17 cellular contexts compared by ENCODE assay signal in the genomic region with DNA sequence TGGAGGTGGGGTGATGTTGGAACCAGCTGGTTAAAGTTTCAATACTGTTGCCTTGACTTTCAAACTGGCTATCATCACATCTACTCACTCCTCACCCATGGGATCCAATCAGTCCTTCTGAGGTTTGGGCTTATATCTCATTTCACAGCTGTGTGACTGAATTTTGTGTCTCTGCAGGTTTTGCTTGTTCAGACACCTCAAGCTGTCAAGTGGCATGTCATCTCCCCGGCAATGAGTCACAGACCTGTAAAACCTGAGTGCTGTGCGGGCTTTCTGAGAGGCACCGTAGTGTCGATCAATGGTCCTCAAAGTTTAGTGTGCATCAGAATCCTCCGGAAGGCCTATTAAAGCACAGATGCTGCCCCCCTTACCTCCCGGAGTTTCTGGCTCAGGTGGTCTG.
DNase-seq lines count a peak whose midpoint lies in the region; FAIRE-seq and TF ChIP-seq lines count a peak whose summit lies in the region.
"Had no signal": no experiment of that assay in that cellular context is flagged by ENCODE, and none has a peak within 500 bp of the region (broad histone marks: within the 10 kb centered on the region; RNA-seq: fewer than 3 reads in every experiment).

No MANE protein-coding gene starts in this region.

- intact Hi-C loops in esophagus muscularis mucosa (cut with DNase I) = no loop called here

- no peaks in the 10 kb centered on the region for H3K27me3 ChIP-seq in bronchial epithelial cell (ENCODE audit: control insufficient read depth, insufficient read depth, low read length)
- no peaks in the 10 kb centered on the region for H3K27me3 ChIP-seq in esophagus muscularis mucosa
- H3K27me3 ChIP-seq: BLaER1 had no signal

- TF ChIP-seq CTCF in bronchial epithelial cell (IDR thresholded peaks at IDR 0.05; ENCODE audit: insufficient read depth, low read length, severe bottlenecking) (no peak), esophagus muscularis mucosa (IDR thresholded peaks at IDR 0.05) (no peak)

- H3K4me3 ChIP-seq in bronchial epithelial cell (ENCODE audit: low read depth, low read length) = no peak overlapping the region
- no peak overlapping the region for H3K4me3 ChIP-seq in esophagus muscularis mucosa
- H3K4me3 ChIP-seq: BLaER1, GM12878, GM23338 had no signal

- no peak overlapping the region for H3K27ac ChIP-seq in esophagus muscularis mucosa (replicated peaks in 1 of 4)
- H3K27ac ChIP-seq: BLaER1 had no signal

- DNase-seq in DMS53 treated with DMSO at 0.1 percent for 48 hours (lab: John Stamatoyannopoulos, UW; ENCODE audit: unreplicated experiment) (peak; percentile 39), bronchial epithelial cell (ENCODE audit: low read depth) (peak; percentile 7), esophagus muscularis mucosa (ENCODE audit: extremely low spot score) (peak; percentile 74), urothelium cell line (ENCODE audit: low spot score) (no peak), kidney tubule cell (ENCODE audit: low spot score) (no peak), epidermal melanocyte (ENCODE audit: insufficient read length, low spot score) (no peak)
- DNase-seq in effector CD8-positive, alpha-beta T cell (lab: John Stamatoyannopoulos, UW) = no peak
- DNase-seq: 8988T; CD4-positive, alpha-beta memory T cell; DMS153; DND-41; EL; H7 had no signal

- no peaks in the 10 kb centered on the region for H3K4me1 ChIP-seq in esophagus muscularis mucosa
- H3K4me1 ChIP-seq: BLaER1 had no signal

- no peak for TF ChIP-seq POLR2A in esophagus muscularis mucosa (IDR thresholded peaks at IDR 0.05; ENCODE audit: low read depth)

- H3K36me3 ChIP-seq in bronchial epithelial cell (ENCODE audit: control insufficient read depth, insufficient read depth, low read length) (no peaks in the 10 kb centered on the region), esophagus muscularis mucosa (no peaks in the 10 kb centered on the region)
- H3K36me3 ChIP-seq: BLaER1 had no signal

- FAIRE-seq in bronchial epithelial cell (lab: Jason Lieb, UNC) (no peak), urothelium cell line (lab: Jason Lieb, UNC) (peak; percentile 74)
- FAIRE-seq: GM12878, HepG2 had no signal

- 98% methylated on average over 5 of the region's 6 CpGs for WGBS in esophagus muscularis mucosa

- no peak for TF ChIP-seq EP300 in esophagus muscularis mucosa (IDR thresholded peaks at IDR 0.05)

- H3K9me3 ChIP-seq in esophagus muscularis mucosa = no peaks in the 10 kb centered on the region
- H3K9me3 ChIP-seq: BLaER1 had no signal

Comparison
In these comparisons a context has a peak if more than half of its experiments do, and no peak if none do; other contexts are left out.
1. DNase-seq: peak in DMS53 treated with DMSO at 0.1 percent for 48 hours (single experiment), bronchial epithelial cell (single experiment) and esophagus muscularis mucosa (single experiment); none in urothelium cell line (single experiment), kidney tubule cell (single experiment), epidermal melanocyte (single experiment) and effector CD8-positive, alpha-beta T cell (single experiment).